9 cellular contexts compared by ENCODE assay signal in genomic region chr11:65915101-65915820, GRCh38. TPM values are rescaled to one million over a fixed set of nuclear protein-coding genes. Genes with fewer than 3 reads are reported as not detected.
DNase-seq lines count a peak whose midpoint lies in the region; ATAC-seq, FAIRE-seq and TF ChIP-seq lines count a peak whose summit lies in the region.
"Had no signal": no experiment of that assay in that cellular context is flagged by ENCODE, and none has a peak within 500 bp of the region (broad histone marks: within the 10 kb centered on the region; RNA-seq: fewer than 3 reads in every experiment).

No MANE protein-coding gene starts in this region.

- H3K27me3 ChIP-seq in astrocyte (ENCODE audit: insufficient read depth, low read length): no peaks in the 10 kb centered on the region
- no peaks in the 10 kb centered on the region for H3K27me3 ChIP-seq in mesenchymal stem cell (ENCODE audit: control insufficient read depth in 1 of 2, insufficient read depth in 1 of 2, low read length in 2 of 2)
- H3K27me3 ChIP-seq in upper lobe of right lung: no peaks in the 10 kb centered on the region
- H3K27me3 ChIP-seq: BE2C had no signal

- H3K4me1 ChIP-seq in astrocyte (ENCODE audit: insufficient read depth, low read length) (peaks cover 70% of the 10 kb centered on the region), mesenchymal stem cell (ENCODE audit: control insufficient read depth, insufficient read depth, low read depth, low read length) (peaks cover 63% of the 10 kb centered on the region), upper lobe of right lung (peaks cover 50% of the 10 kb centered on the region)

- intact Hi-C loops in upper lobe of right lung (cut with DNase I): no loop called here

- no peaks in the 10 kb centered on the region for H3K9me3 ChIP-seq in astrocyte (ENCODE audit: insufficient read depth, low read depth, low read length)
- no peaks in the 10 kb centered on the region for H3K9me3 ChIP-seq in mesenchymal stem cell (ENCODE audit: control insufficient read depth, low read length)
- no peaks in the 10 kb centered on the region for H3K9me3 ChIP-seq in upper lobe of right lung
- H3K9me3 ChIP-seq: BE2C had no signal

- no peak for DNase-seq in activated naive CD8-positive, alpha-beta T cell treated with anti-CD3 and anti-CD28 coated beads, Interleukin-2, amount 10 ng/mL, durations not matched to agents 7 days and 5 days
- DNase-seq in activated naive CD8-positive, alpha-beta T cell treated with anti-CD3 and anti-CD28 coated beads, Interleukin-2, amount 50 U/mL, for 24 hours: no peak
- DNase-seq in astrocyte (ENCODE audit: low read depth) (no peak), mesenchymal stem cell (peak; percentile 51), upper lobe of right lung (no peak), DMS53 (lab: John Stamatoyannopoulos, UW) (no peak)
- DNase-seq in stimulated activated CD4-positive, alpha-beta T cell treated with anti-CD3 and anti-CD28 coated beads, Interleukin-1b, Interleukin-23, amount 100 ng/mL, for 48 hours: no peak
- DNase-seq in stimulated activated CD8-positive, alpha-beta memory T cell treated with anti-CD3 and anti-CD28 coated beads, Interleukin-4, amount 100 ng/mL, for 48 hours: no peak

- H2AK5ac ChIP-seq in mesenchymal stem cell (ENCODE audit: low read length, severe bottlenecking): peak overlapping the region; percentile 100

- H3K18ac ChIP-seq in mesenchymal stem cell (ENCODE audit: low read depth in 1 of 2, low read length in 2 of 2): peak overlapping the region; percentile 98 to 99

- ATAC-seq in activated naive CD8-positive, alpha-beta T cell treated with anti-CD3 and anti-CD28 coated beads, Interleukin-2, amount 10 ng/mL, durations not matched to agents 7 days and 5 days (ENCODE audit: low read depth): no peak
- no peak for ATAC-seq in activated naive CD8-positive, alpha-beta T cell treated with anti-CD3 and anti-CD28 coated beads, Interleukin-2, amount 50 U/mL, for 24 hours
- no peak for ATAC-seq in upper lobe of right lung

- H2AFZ ChIP-seq in astrocyte (ENCODE audit: low read depth, low read length) (no peak overlapping the region), mesenchymal stem cell (ENCODE audit: low read depth, low read length) (no peak overlapping the region)

- peak overlapping the region; percentile 96 for H2BK15ac ChIP-seq in mesenchymal stem cell (ENCODE audit: low read depth, poor library complexity, severe bottlenecking)

- peak overlapping the region; percentile 97 for H3K4ac ChIP-seq in mesenchymal stem cell (ENCODE audit: low read depth in 1 of 2, low read length in 2 of 2)

- H4K91ac ChIP-seq in mesenchymal stem cell (ENCODE audit: low read length): peak overlapping the region; percentile 100

- H3K27ac Mint-ChIP-seq in activated naive CD8-positive, alpha-beta T cell treated with anti-CD3 and anti-CD28 coated beads, Interleukin-2, amount 10 ng/mL, durations not matched to agents 7 days and 5 days: peak overlapping the region; percentile 33
- no peak overlapping the region for H3K27ac Mint-ChIP-seq in activated naive CD8-positive, alpha-beta T cell treated with anti-CD3 and anti-CD28 coated beads, Interleukin-2, amount 50 U/mL, for 24 hours
- peak overlapping the region; percentile 98 for H3K27ac Mint-ChIP-seq in astrocyte (ENCODE audit: unreplicated experiment)

- H3K4me1 Mint-ChIP-seq in activated naive CD8-positive, alpha-beta T cell treated with anti-CD3 and anti-CD28 coated beads, Interleukin-2, amount 10 ng/mL, durations not matched to agents 7 days and 5 days: peaks cover 21% of the 10 kb centered on the region
- peaks cover 41% of the 10 kb centered on the region for H3K4me1 Mint-ChIP-seq in activated naive CD8-positive, alpha-beta T cell treated with anti-CD3 and anti-CD28 coated beads, Interleukin-2, amount 50 U/mL, for 24 hours
- H3K4me1 Mint-ChIP-seq in astrocyte (ENCODE audit: low read depth, unreplicated experiment): peaks cover 34% of the 10 kb centered on the region

- H3K27me3 Mint-ChIP-seq in activated naive CD8-positive, alpha-beta T cell treated with anti-CD3 and anti-CD28 coated beads, Interleukin-2, amount 10 ng/mL, durations not matched to agents 7 days and 5 days: peaks cover 2% of the 10 kb centered on the region
- H3K27me3 Mint-ChIP-seq in activated naive CD8-positive, alpha-beta T cell treated with anti-CD3 and anti-CD28 coated beads, Interleukin-2, amount 50 U/mL, for 24 hours: no peaks in the 10 kb centered on the region
- H3K27me3 Mint-ChIP-seq in astrocyte (ENCODE audit: low read depth, unreplicated experiment): no peaks in the 10 kb centered on the region

- H3K9ac ChIP-seq in astrocyte (ENCODE audit: low read length) (peak overlapping the region; percentile 77), mesenchymal stem cell (ENCODE audit: low read length) (peak overlapping the region; percentile 87)

- H3K14ac ChIP-seq in mesenchymal stem cell (ENCODE audit: low read length in 2 of 2): peak overlapping the region in 1 of 2 experiments; percentile 84

- no peak overlapping the region for H3K4me3 Mint-ChIP-seq in activated naive CD8-positive, alpha-beta T cell treated with anti-CD3 and anti-CD28 coated beads, Interleukin-2, amount 10 ng/mL, durations not matched to agents 7 days and 5 days
- H3K4me3 Mint-ChIP-seq in activated naive CD8-positive, alpha-beta T cell treated with anti-CD3 and anti-CD28 coated beads, Interleukin-2, amount 50 U/mL, for 24 hours: no peak overlapping the region
- peak overlapping the region; percentile 31 for H3K4me3 Mint-ChIP-seq in astrocyte (ENCODE audit: unreplicated experiment)

- peak overlapping the region; percentile 99 for H2BK5ac ChIP-seq in mesenchymal stem cell (ENCODE audit: low read depth, low read length, poor library complexity, severe bottlenecking)

- H2BK12ac ChIP-seq in mesenchymal stem cell (ENCODE audit: low read length in 2 of 2): peak overlapping the region; percentile 94 to 100

- no peak overlapping the region for H3K4me3 ChIP-seq in astrocyte (ENCODE audit: insufficient read depth, low read depth, low read length)
- H3K4me3 ChIP-seq in mesenchymal stem cell (ENCODE audit: insufficient read depth in 1 of 2, low read depth in 1 of 2, low read length in 2 of 2): peak overlapping the region in 1 of 2 experiments; percentile 4
- no peak overlapping the region for H3K4me3 ChIP-seq in upper lobe of right lung

- H3K36me3 ChIP-seq in astrocyte (ENCODE audit: insufficient read depth, low read length) (peaks cover 5% of the 10 kb centered on the region), mesenchymal stem cell (ENCODE audit: control insufficient read depth in 1 of 2, insufficient read depth in 2 of 2, low read depth in 1 of 2, low read length in 2 of 2) (peaks cover 11 to 18% of the 10 kb centered on the region in 2 experiments), upper lobe of right lung (no peaks in the 10 kb centered on the region)
- H3K36me3 ChIP-seq: BE2C had no signal

- peaks cover 44% of the 10 kb centered on the region for H3K79me2 ChIP-seq in astrocyte (ENCODE audit: insufficient read depth, low read length)

- peak overlapping the region; percentile 99 for H4K8ac ChIP-seq in mesenchymal stem cell (ENCODE audit: low read length)

- TF ChIP-seq CTCF in astrocyte (IDR thresholded peaks at IDR 0.05; ENCODE audit: insufficient read depth, low read depth, low read length) (no peak), upper lobe of right lung (IDR thresholded peaks at IDR 0.05) (no peak)

- peak overlapping the region; percentile 97 for H3K27ac ChIP-seq in astrocyte (ENCODE audit: low read depth, low read length)
- peak overlapping the region; percentile 99 for H3K27ac ChIP-seq in mesenchymal stem cell (ENCODE audit: low read length, poor library complexity, severe bottlenecking)
- peak overlapping the region; percentile 72 for H3K27ac ChIP-seq in upper lobe of right lung

- H3K23ac ChIP-seq in mesenchymal stem cell (ENCODE audit: low read length in 2 of 2): peak overlapping the region; percentile 3 to 92

- H2BK120ac ChIP-seq in mesenchymal stem cell (ENCODE audit: low read depth, low read length): peak overlapping the region; percentile 100

- H3K4me2 ChIP-seq in astrocyte (ENCODE audit: low read length): peak overlapping the region; percentile 98
- peak overlapping the region; percentile 55 for H3K4me2 ChIP-seq in mesenchymal stem cell (ENCODE audit: low read length, poor library complexity, severe bottlenecking)

- H3K9me3 Mint-ChIP-seq in activated naive CD8-positive, alpha-beta T cell treated with anti-CD3 and anti-CD28 coated beads, Interleukin-2, amount 10 ng/mL, durations not matched to agents 7 days and 5 days: no peaks in the 10 kb centered on the region
- no peaks in the 10 kb centered on the region for H3K9me3 Mint-ChIP-seq in activated naive CD8-positive, alpha-beta T cell treated with anti-CD3 and anti-CD28 coated beads, Interleukin-2, amount 50 U/mL, for 24 hours
- H3K9me3 Mint-ChIP-seq in astrocyte (ENCODE audit: unreplicated experiment): no peaks in the 10 kb centered on the region

- WGBS in mesenchymal stem cell: 31% methylated on average over 9 of the region's 10 CpGs

- FAIRE-seq in astrocyte (lab: Jason Lieb, UNC): no peak

- POLR2A ChIA-PET in activated naive CD8-positive, alpha-beta T cell treated with anti-CD3 and anti-CD28 coated beads, Interleukin-2, amount 10 ng/mL, durations not matched to agents 7 days and 5 days (lab: Charles Lee): interaction anchor here (0.8 to 1.3 kb wide), 3 partner anchors 13 to 25 kb away, joined by 3 read pairs; partner anchors contain the start of gene CCDC85B

- H3K79me1 ChIP-seq in mesenchymal stem cell (replicated peaks; ENCODE audit: low read length, poor library complexity, severe bottlenecking): peaks cover 14% of the 10 kb centered on the region

- H3K36me3 Mint-ChIP-seq in activated naive CD8-positive, alpha-beta T cell treated with anti-CD3 and anti-CD28 coated beads, Interleukin-2, amount 10 ng/mL, durations not matched to agents 7 days and 5 days: peaks cover 12% of the 10 kb centered on the region
- no peaks in the 10 kb centered on the region for H3K36me3 Mint-ChIP-seq in activated naive CD8-positive, alpha-beta T cell treated with anti-CD3 and anti-CD28 coated beads, Interleukin-2, amount 50 U/mL, for 24 hours (ENCODE audit: low read depth)
- peaks cover 2% of the 10 kb centered on the region for H3K36me3 Mint-ChIP-seq in astrocyte (ENCODE audit: low read depth, unreplicated experiment)

- H4K20me1 ChIP-seq in astrocyte (ENCODE audit: insufficient read depth, low read length): peaks cover 2% of the 10 kb centered on the region

RNA-seq across cellular contexts. Expression of gene C11orf68, which starts 3.6 kb away (rescaled TPM):
- total RNA-seq in activated naive CD8-positive, alpha-beta T cell treated with anti-CD3 and anti-CD28 coated beads, Interleukin-2, amount 10 ng/mL, durations not matched to agents 7 days and 5 days: 10 to 100 TPM; 39.8 to 42.8 TPM
- total RNA-seq in astrocyte: 34.6 and 35.3 TPM in 2 replicates
- 38.9 TPM for polyA plus RNA-seq in mesenchymal stem cell (2013, experiment 1 of 2)
- 38.2 TPM for polyA plus RNA-seq in mesenchymal stem cell (2013, experiment 2 of 2)
- total RNA-seq in upper lobe of right lung: 34.7 TPM

RNA-seq across cellular contexts. Expression of gene DRAP1, which starts 4.0 kb away (rescaled TPM):
- total RNA-seq in activated naive CD8-positive, alpha-beta T cell treated with anti-CD3 and anti-CD28 coated beads, Interleukin-2, amount 10 ng/mL, durations not matched to agents 7 days and 5 days: 100 to 1,000 TPM; 225 to 259 TPM
- total RNA-seq in astrocyte (158 and 169 TPM in 2 replicates), upper lobe of right lung (62.8 TPM)
- 177 TPM for polyA plus RNA-seq in mesenchymal stem cell (2013, experiment 1 of 2)
- 180 TPM for polyA plus RNA-seq in mesenchymal stem cell (2013, experiment 2 of 2)

RNA-seq across cellular contexts. Expression of gene FOSL1, which starts 15.1 kb away (rescaled TPM):
- total RNA-seq in activated naive CD8-positive, alpha-beta T cell treated with anti-CD3 and anti-CD28 coated beads, Interleukin-2, amount 10 ng/mL, durations not matched to agents 7 days and 5 days: 1 to 10 TPM; 1.9 to 2.0 TPM
- total RNA-seq in astrocyte (24.5 and 37.9 TPM in 2 replicates), upper lobe of right lung (3.9 TPM)
- 40.2 TPM for polyA plus RNA-seq in mesenchymal stem cell (2013, experiment 1 of 2)
- polyA plus RNA-seq in mesenchymal stem cell (2013, experiment 2 of 2): 38.9 TPM

RNA-seq across cellular contexts. Expression of gene CCDC85B, which starts 24.8 kb away (rescaled TPM):
- total RNA-seq in activated naive CD8-positive, alpha-beta T cell treated with anti-CD3 and anti-CD28 coated beads, Interleukin-2, amount 10 ng/mL, durations not matched to agents 7 days and 5 days: 10 to 100 TPM; 59.8 to 66.3 TPM
- total RNA-seq in astrocyte (29.9 and 31.4 TPM in 2 replicates), upper lobe of right lung (36.4 TPM)
- 16.4 TPM for polyA plus RNA-seq in mesenchymal stem cell (2013, experiment 1 of 2)
- polyA plus RNA-seq in mesenchymal stem cell (2013, experiment 2 of 2): 16.3 TPM

RNA-seq across cellular contexts. Expression of gene FIBP, which starts 27.0 kb away (rescaled TPM):
- 10 to 100 TPM; 78.2 to 82.9 TPM for total RNA-seq in activated naive CD8-positive, alpha-beta T cell treated with anti-CD3 and anti-CD28 coated beads, Interleukin-2, amount 10 ng/mL, durations not matched to agents 7 days and 5 days
- total RNA-seq in astrocyte: 67.4 and 68.7 TPM in 2 replicates
- 105 TPM for polyA plus RNA-seq in mesenchymal stem cell (2013, experiment 1 of 2)
- 106 TPM for polyA plus RNA-seq in mesenchymal stem cell (2013, experiment 2 of 2)
- total RNA-seq in upper lobe of right lung: 35.5 TPM
